Comparison of ENCODE assay signal across 1 cellular context in the genomic region with DNA sequence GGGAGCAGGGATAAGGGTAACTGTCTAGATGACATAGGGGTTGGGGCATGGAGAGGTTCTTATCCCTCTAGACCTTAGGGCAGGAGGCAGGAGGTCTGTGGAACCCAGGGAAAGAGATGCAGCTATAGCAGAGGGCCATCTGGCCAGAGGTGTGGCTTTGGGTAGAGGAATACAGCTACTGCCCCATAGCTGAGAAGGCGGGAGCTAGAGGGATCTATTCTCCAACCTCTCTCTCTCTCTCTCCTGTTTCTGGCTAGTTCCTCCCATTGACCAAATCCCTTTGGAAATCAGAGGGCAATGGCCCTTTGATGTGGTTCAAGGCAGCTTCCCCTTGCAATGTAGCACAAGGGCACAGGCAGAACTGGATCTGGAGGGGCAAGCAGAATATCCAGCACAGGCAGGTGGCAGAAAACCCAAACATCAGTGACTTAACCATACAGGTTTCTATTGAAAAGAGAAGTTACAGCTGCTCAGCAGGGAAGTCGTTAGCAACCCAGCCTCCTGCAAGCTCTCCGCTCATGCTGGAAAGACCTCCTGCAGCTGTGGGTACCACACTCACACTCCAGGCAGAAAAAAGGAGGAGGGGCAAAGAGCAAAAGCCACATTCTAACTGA.
TF ChIP-seq lines count a peak whose summit lies in the region.

No MANE protein-coding gene starts in this region.

TF ChIP-seq in H1, 55 proteins besides CTCF, POLR2A, EP300 and RAD21 (continued from another document):
- no peak for TF ChIP-seq BRCA1 (IDR thresholded peaks at IDR 0.05; ENCODE audit: low read depth, low read length)
